Comparison of ENCODE assay signal across 30 cellular contexts in the genomic region with DNA sequence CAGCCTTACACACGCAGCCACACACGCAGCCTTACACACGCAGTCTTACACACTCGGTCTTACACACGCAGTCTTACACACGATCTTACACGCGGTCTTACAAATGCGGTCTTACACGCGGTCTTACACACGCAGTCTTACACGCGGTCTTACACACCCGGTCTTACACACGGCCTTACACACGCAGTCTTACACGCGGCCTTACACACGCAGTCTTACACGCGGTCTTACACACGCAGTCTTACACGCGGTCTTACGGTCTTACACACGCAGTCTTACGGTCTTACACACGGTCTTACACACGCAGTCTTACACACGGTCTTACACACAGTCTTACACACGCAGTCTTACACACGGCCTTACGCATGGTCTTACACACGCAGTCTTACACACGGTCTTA.
"Had no signal": no experiment of that assay in that cellular context is flagged by ENCODE, and none has a peak within 500 bp of the region (broad histone marks: within the 10 kb centered on the region; RNA-seq: fewer than 3 reads in every experiment).

No MANE protein-coding gene starts in this region.

- H3K4me1 ChIP-seq: colonic mucosa had no signal

- DNase-seq: activated B cell treated with CpG ODN at 0.5 μM for 24 hours; activated CD4-positive, alpha-beta T cell treated with anti-CD3 and anti-CD28 coated beads for 48 hours; activated CD4-positive, alpha-beta T cell treated with anti-CD3 and anti-CD28 coated beads, Interleukin-2, amount 50 U/mL, for 1 hour; activated CD4-positive, alpha-beta T cell treated with anti-CD3 and anti-CD28 coated beads, Interleukin-2, amount 50 U/mL, for 48 hours; activated CD8-positive, alpha-beta memory T cell treated with anti-CD3 and anti-CD28 coated beads for 24 hours; activated CD8-positive, alpha-beta T cell treated with anti-CD3 and anti-CD28 coated beads for 36 hours; activated effector memory CD4-positive, alpha-beta T cell treated with Interleukin-2 at 50 U/mL for 16 hours; activated gamma-delta T cell treated with Interleukin-2 at 50 U/mL for 16 hours; activated naive CD4-positive, alpha-beta T cell treated with anti-CD3 and anti-CD28 coated beads, Interleukin-2, amount 50 U/mL, for 16 hours; activated naive CD4-positive, alpha-beta T cell treated with Interleukin-2 at 50 U/mL for 16 hours; activated T-cell treated with anti-CD3 and anti-CD28 coated beads, Interleukin-2, amount 50 U/mL, for 4 hours; amniotic stem cell; anterior cingulate cortex; body of pancreas; caudate nucleus; cerebellar nuclear complex; colonic mucosa; effector CD4-positive, alpha-beta T cell; effector memory CD8-positive, alpha-beta T cell; foreskin fibroblast; head of caudate nucleus; T-helper 1 cell; T-helper 17 cell; T1000; WERI-Rb-1 had no signal

- H3K36me3 Mint-ChIP-seq: activated naive CD8-positive, alpha-beta T cell had no signal

- H3K27me3 ChIP-seq: body of pancreas, colonic mucosa had no signal

- H3K36me3 ChIP-seq: colonic mucosa, WERI-Rb-1 had no signal

- H3K27me3 Mint-ChIP-seq: dendritic cell treated with granulocyte-macrophage colony-stimulating factor and Interleukin-4, amounts not matched to agents 40 ng/mL and 50 ng/mL, for 4 days had no signal

- H3K9me3 ChIP-seq: body of pancreas, colonic mucosa had no signal

- H3K4me3 Mint-ChIP-seq: activated B cell treated with CpG ODN at 0.5 μM for 24 hours; activated CD8-positive, alpha-beta T cell treated with anti-CD3 and anti-CD28 coated beads for 36 hours; activated naive CD8-positive, alpha-beta T cell; activated T-cell treated with anti-CD3 and anti-CD28 coated beads, Interleukin-2, amount 50 U/mL, for 4 hours; activated T-helper 17 cell treated with anti-CD3 and anti-CD28 coated beads, Interleukin-2, amount 50 U/mL, for 72 hours; dendritic cell treated with granulocyte-macrophage colony-stimulating factor and Interleukin-4, amounts not matched to agents 40 ng/mL and 50 ng/mL, for 4 days; effector memory CD8-positive, alpha-beta T cell; T-helper 17 cell; T-helper 2 cell treated with Interferon-gamma antibody and Interleukin-4, amounts not matched to agents 5 μg/mL and 100 μg/mL, for 36 hours had no signal

- FAIRE-seq: frontal cortex had no signal

- H3K4me1 Mint-ChIP-seq: activated B cell treated with CpG ODN at 0.5 μM for 24 hours; activated T-helper 17 cell treated with anti-CD3 and anti-CD28 coated beads, Interleukin-2, amount 50 U/mL, for 72 hours; T-helper 17 cell had no signal

- H3K27ac Mint-ChIP-seq: activated B cell treated with CpG ODN at 0.5 μM for 24 hours; activated CD8-positive, alpha-beta T cell treated with anti-CD3 and anti-CD28 coated beads for 36 hours; activated naive CD8-positive, alpha-beta T cell; activated T-helper 17 cell treated with anti-CD3 and anti-CD28 coated beads, Interleukin-2, amount 50 U/mL, for 72 hours; dendritic cell treated with granulocyte-macrophage colony-stimulating factor and Interleukin-4, amounts not matched to agents 40 ng/mL and 50 ng/mL, for 4 days; effector memory CD8-positive, alpha-beta T cell; T-helper 17 cell; T-helper 2 cell treated with Interferon-gamma antibody and Interleukin-4, amounts not matched to agents 5 μg/mL and 100 μg/mL, for 36 hours had no signal

- H3K27ac ChIP-seq: body of pancreas, colonic mucosa, WERI-Rb-1 had no signal

- H3K4me3 ChIP-seq: body of pancreas, colonic mucosa had no signal

- H3K9me3 Mint-ChIP-seq: activated B cell treated with CpG ODN at 0.5 μM for 24 hours; activated CD8-positive, alpha-beta T cell treated with anti-CD3 and anti-CD28 coated beads for 36 hours; activated T-cell treated with anti-CD3 and anti-CD28 coated beads, Interleukin-2, amount 50 U/mL, for 4 hours; activated T-helper 17 cell treated with anti-CD3 and anti-CD28 coated beads, Interleukin-2, amount 50 U/mL, for 72 hours; dendritic cell treated with granulocyte-macrophage colony-stimulating factor and Interleukin-4, amounts not matched to agents 40 ng/mL and 50 ng/mL, for 4 days; effector memory CD8-positive, alpha-beta T cell; T-helper 2 cell treated with Interferon-gamma antibody and Interleukin-4, amounts not matched to agents 5 μg/mL and 100 μg/mL, for 36 hours had no signal
